ENCODE assay signal across 8 cellular contexts in the genomic region with DNA sequence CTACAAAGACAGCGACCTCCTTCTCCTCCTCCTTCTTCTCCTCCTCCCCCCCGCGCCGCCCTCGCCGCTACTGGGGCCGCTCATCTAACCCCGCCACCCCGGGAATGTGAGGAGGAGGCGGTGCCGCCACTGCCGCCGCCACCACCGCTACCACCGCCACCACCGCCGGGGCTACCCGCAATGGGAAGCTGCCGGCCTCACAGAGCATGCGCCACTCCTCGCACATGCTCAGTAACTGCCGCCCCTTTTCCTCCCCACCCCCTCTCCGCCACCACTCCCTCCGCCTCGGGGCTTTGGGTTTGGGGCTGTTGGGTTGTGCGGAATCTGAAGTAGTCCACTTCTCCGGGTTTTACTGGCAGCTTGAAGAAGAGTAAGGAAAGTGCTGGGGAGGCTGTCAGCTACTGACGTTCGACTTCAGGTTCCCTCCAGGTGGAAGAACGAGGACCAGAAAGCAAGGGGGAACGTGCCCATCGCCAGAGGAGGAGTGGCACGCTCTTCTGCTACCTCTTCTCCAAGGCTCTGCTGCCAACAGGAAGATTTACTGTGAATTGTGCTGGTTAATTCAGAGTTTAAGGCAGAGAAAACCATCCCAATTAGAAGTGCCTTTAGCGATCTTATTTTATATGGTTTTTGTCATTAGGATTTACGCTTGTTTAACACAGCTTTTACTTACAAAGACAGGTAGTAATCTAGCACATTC. TPM values are rescaled to one million over a fixed set of nuclear protein-coding genes. Genes with fewer than 3 reads are reported as not detected.
DNase-seq lines count a peak whose midpoint lies in the region; ATAC-seq, FAIRE-seq and TF ChIP-seq lines count a peak whose summit lies in the region.

A gene with protein sequence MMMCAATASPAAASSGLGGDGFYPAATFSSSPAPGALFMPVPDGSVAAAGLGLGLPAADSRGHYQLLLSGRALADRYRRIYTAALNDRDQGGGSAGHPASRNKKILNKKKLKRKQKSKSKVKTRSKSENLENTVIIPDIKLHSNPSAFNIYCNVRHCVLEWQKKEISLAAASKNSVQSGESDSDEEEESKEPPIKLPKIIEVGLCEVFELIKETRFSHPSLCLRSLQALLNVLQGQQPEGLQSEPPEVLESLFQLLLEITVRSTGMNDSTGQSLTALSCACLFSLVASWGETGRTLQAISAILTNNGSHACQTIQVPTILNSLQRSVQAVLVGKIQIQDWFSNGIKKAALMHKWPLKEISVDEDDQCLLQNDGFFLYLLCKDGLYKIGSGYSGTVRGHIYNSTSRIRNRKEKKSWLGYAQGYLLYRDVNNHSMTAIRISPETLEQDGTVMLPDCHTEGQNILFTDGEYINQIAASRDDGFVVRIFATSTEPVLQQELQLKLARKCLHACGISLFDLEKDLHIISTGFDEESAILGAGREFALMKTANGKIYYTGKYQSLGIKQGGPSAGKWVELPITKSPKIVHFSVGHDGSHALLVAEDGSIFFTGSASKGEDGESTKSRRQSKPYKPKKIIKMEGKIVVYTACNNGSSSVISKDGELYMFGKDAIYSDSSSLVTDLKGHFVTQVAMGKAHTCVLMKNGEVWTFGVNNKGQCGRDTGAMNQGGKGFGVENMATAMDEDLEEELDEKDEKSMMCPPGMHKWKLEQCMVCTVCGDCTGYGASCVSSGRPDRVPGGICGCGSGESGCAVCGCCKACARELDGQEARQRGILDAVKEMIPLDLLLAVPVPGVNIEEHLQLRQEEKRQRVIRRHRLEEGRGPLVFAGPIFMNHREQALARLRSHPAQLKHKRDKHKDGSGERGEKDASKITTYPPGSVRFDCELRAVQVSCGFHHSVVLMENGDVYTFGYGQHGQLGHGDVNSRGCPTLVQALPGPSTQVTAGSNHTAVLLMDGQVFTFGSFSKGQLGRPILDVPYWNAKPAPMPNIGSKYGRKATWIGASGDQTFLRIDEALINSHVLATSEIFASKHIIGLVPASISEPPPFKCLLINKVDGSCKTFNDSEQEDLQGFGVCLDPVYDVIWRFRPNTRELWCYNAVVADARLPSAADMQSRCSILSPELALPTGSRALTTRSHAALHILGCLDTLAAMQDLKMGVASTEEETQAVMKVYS (N-terminal part only) (minus strand): TSS at position 190 of the 700 bp plus-strand sequence. CDS start 319 bp downstream, outside the sequence.

- no peaks in the 10 kb centered on the region for H3K9me3 Mint-ChIP-seq in natural killer cell

- intact Hi-C loops in natural killer cell (cut with micrococcal nuclease), result loop anchor here (2.0 to 5.0 kb wide), 3 partner anchors 55 to 372 kb away; a partner anchor contains a TSS

- H3K4me3 ChIP-seq in Loucy (ENCODE audit: low read length, poor library complexity, severe bottlenecking), result peak within 1 kb of the TSS; percentile 85

- no peaks in the 10 kb centered on the region for H3K27me3 ChIP-seq in Loucy (ENCODE audit: insufficient read depth, low read length, poor library complexity, severe bottlenecking)

- H4K20me1 ChIP-seq in Loucy (ENCODE audit: insufficient read depth, low read length, poor library complexity, severe bottlenecking), result peaks cover 44% of the 10 kb centered on the region

- no peaks in the 10 kb centered on the region for H3K9me3 ChIP-seq in Loucy (ENCODE audit: insufficient read depth, low read depth, low read length)

- peak within 1 kb of the TSS; percentile 91 for H3K4me2 ChIP-seq in Loucy (ENCODE audit: low read depth, low read length, poor library complexity, severe bottlenecking)

- H3K27me3 Mint-ChIP-seq in natural killer cell (ENCODE audit: low read depth in 2 of 2), result no peaks in the 10 kb centered on the region

- peak within 1 kb of the TSS; percentile 94 to 97 for H3K27ac Mint-ChIP-seq in natural killer cell

- ATAC-seq in natural killer cell, result peak; percentile 69 to 82 (median 74)
- ATAC-seq in stimulated activated naive CD8-positive, alpha-beta T cell treated with anti-CD3 and anti-CD28 coated beads, Interleukin-15, Interleukin-2, amounts not matched to agents 100 U/mL and 50 U/mL, for 24 hours, result peak; percentile 62

- no peaks in the 10 kb centered on the region for H3K36me3 ChIP-seq in Loucy (ENCODE audit: insufficient read depth, low read length)

- no peaks in the 10 kb centered on the region for H3K9me2 ChIP-seq in Loucy (replicated peaks; ENCODE audit: low read depth, low read length)

- TF ChIP-seq CTCF in Loucy (conservative IDR thresholded peaks at IDR 0.05; ENCODE audit: low read length), result no peak
- no peak for TF ChIP-seq CTCF in natural killer cell (IDR thresholded peaks at IDR 0.05)

- H2AFZ ChIP-seq in Loucy (ENCODE audit: low read length), result peak within 1 kb of the TSS; percentile 91

- peaks cover 55% of the 10 kb centered on the region for H3K4me1 ChIP-seq in Loucy (ENCODE audit: insufficient read depth, low read length, poor library complexity, severe bottlenecking)

- peak; percentile 98 for DNase-seq in EH (ENCODE audit: low read depth)
- DNase-seq in H54 (ENCODE audit: insufficient read length, low spot score), result peak; percentile 86
- peak; percentile 96 for DNase-seq in activated T-helper 9 cell treated with anti-CD3 and anti-CD28 coated beads, Interleukin-2, amount 50 U/mL, for 16 hours (ENCODE audit: low read depth)
- peak; percentile 99 for DNase-seq in fibroblast of peridontal ligament (ENCODE audit: extremely low read depth)
- DNase-seq in natural killer cell, result peak; percentile 95
- peak; percentile 98 for DNase-seq in stimulated activated naive CD8-positive, alpha-beta T cell treated with anti-CD3 and anti-CD28 coated beads, Interleukin-15, Interleukin-2, amounts not matched to agents 100 U/mL and 50 U/mL, for 24 hours

- H3K9ac ChIP-seq in Loucy (ENCODE audit: low read depth, low read length, poor library complexity, severe bottlenecking), result peak within 1 kb of the TSS; percentile 85

- TF ChIP-seq POLR2A in H54 (IDR thresholded peaks at IDR 0.05; ENCODE audit: low read depth, low read length) (peak; percentile 98), Raji (IDR thresholded peaks at IDR 0.05; ENCODE audit: insufficient read depth, low read depth, low read length) (peak; percentile 94)

- no peaks in the 10 kb centered on the region for H3K36me3 Mint-ChIP-seq in natural killer cell

- peaks cover 63 to 73% of the 10 kb centered on the region in 2 donors for H3K4me1 Mint-ChIP-seq in natural killer cell

- FAIRE-seq in H54 (lab: Jason Lieb, UNC), result peak; percentile 92

- H3K4me3 Mint-ChIP-seq in natural killer cell, result peak within 1 kb of the TSS; percentile 96

- H3K79me2 ChIP-seq in Loucy (ENCODE audit: insufficient read depth, low read length), result peaks cover 49% of the 10 kb centered on the region

- peaks cover 13% of the 10 kb centered on the region for H3F3A ChIP-seq in Loucy (ENCODE audit: low read depth)

RNA-seq across cellular contexts. Expression of the gene that starts here (rescaled TPM):
- 100 to 1,000 TPM; 119 to 155 (median 147) TPM for total RNA-seq in natural killer cell

Comparison
In these comparisons a context has a peak if more than half of its experiments do, and no peak if none do; other contexts are left out.
1. Peak in every context shown above with its lines: DNase-seq, ATAC-seq and H3K4me3 ChIP-seq.